ENCODE assay signal across 8 cellular contexts in genomic region chr6:15249371-15250019, GRCh38. TPM values are rescaled to one million over a fixed set of nuclear protein-coding genes. Genes with fewer than 3 reads are reported as not detected.
DNase-seq lines count a peak whose midpoint lies in the region; ATAC-seq, FAIRE-seq and TF ChIP-seq lines count a peak whose summit lies in the region.

No MANE protein-coding gene starts in this region.

- H3K36me3 ChIP-seq in HUES48 (ENCODE audit: control insufficient read depth, insufficient read depth, low read length) (peaks cover 38% of the 10 kb centered on the region), mesodermal cell (ENCODE audit: control insufficient read depth, insufficient read depth, low read length) (peaks cover 4% of the 10 kb centered on the region)

- H3K4me3 Mint-ChIP-seq in MCF 10A (ENCODE audit: unreplicated experiment), result peak overlapping the region; percentile 95

- H3K27ac ChIP-seq in A549 (peak overlapping the region; percentile 99 to 100), HUES48 (ENCODE audit: low read depth, low read length) (peak overlapping the region; percentile 90), mesodermal cell (ENCODE audit: low read depth, low read length, severe bottlenecking) (peak overlapping the region; percentile 75)

- DNase-seq in A549 (ENCODE audit: low read depth in 1 of 2, low spot score in 1 of 2) (no peak), MCF 10A (ENCODE audit: unreplicated experiment) (peak; percentile 30), GM13977 (ENCODE audit: low spot score) (no peak), HK-2 (ENCODE audit: unreplicated experiment) (no peak)

- CTCF ChIA-PET in A549 (lab: Yijun Ruan, JAX), result interaction anchor here (1.1 to 1.3 kb wide), 4 partner anchors 25 to 538 kb away, joined by 3 to 5 read pairs (median 3); no protein-coding TSS in a partner anchor
- CTCF ChIA-PET in MCF 10A (lab: Yijun Ruan, JAX), result interaction anchor here (0.9 to 1.4 kb wide), 3 partner anchors 139 to 153 kb away, joined by 3 to 7 read pairs (median 3); no protein-coding TSS in a partner anchor

- no peaks in the 10 kb centered on the region for H3K27me3 ChIP-seq in HUES48 (ENCODE audit: control insufficient read depth, insufficient read depth, low read length)

- no peak for TF ChIP-seq EP300 in A549 (IDR thresholded peaks at IDR 0.05)

- H3K36me3 Mint-ChIP-seq in MCF 10A (ENCODE audit: insufficient read depth, unreplicated experiment), result peaks cover 13% of the 10 kb centered on the region

- peak overlapping the region; percentile 74 for H3K27ac Mint-ChIP-seq in MCF 10A (ENCODE audit: low read depth, unreplicated experiment)

- WGBS in A549 (ENCODE audit: missing lambda C conversion rate), result 37% methylated on average over 9 of the region's 9 CpGs
- WGBS in mesodermal cell (ENCODE audit: insufficient coverage in 2 of 2), 2 experiments, result 26 to 39% methylated on average over 4 to 5 of the region's 9 CpGs

- intact Hi-C loops in MCF 10A (cut with micrococcal nuclease), result loop anchor here (5.0 kb wide), 5 partner anchors 143 to 582 kb away; no protein-coding TSS in a partner anchor

- no TSS peak for BruUV-seq in MCF 10A (replicated peaks; lab: Mats Ljungman, UMichigan)

- no peaks in the 10 kb centered on the region for H3K27me3 Mint-ChIP-seq in MCF 10A (ENCODE audit: insufficient read depth, unreplicated experiment)

- H3K4me3 ChIP-seq in A549 (peak overlapping the region; percentile 89), HUES48 (ENCODE audit: low read depth, low read length) (peak overlapping the region; percentile 76), mesodermal cell (ENCODE audit: extremely low read depth, insufficient read depth, low read length, poor library complexity, severe bottlenecking) (peak overlapping the region; percentile 46)

- TF ChIP-seq CTCF in A549 (IDR thresholded peaks at IDR 0.05), result no peak
- no peak for TF ChIP-seq CTCF in MCF 10A (IDR thresholded peaks at IDR 0.05; ENCODE audit: unreplicated experiment)
- TF ChIP-seq CTCF in GM13977 (IDR thresholded peaks at IDR 0.05; ENCODE audit: extremely low read depth, insufficient read depth, missing control alignments), result no peak

- H3K4me1 ChIP-seq in A549 (peaks cover 9% of the 10 kb centered on the region; the same call in 2 of the 3 replicates), HUES48 (ENCODE audit: control insufficient read depth, insufficient read depth, low read length) (peaks cover 47% of the 10 kb centered on the region), mesodermal cell (ENCODE audit: control insufficient read depth, insufficient read depth, low read length, poor library complexity, severe bottlenecking) (peaks cover 12% of the 10 kb centered on the region)

- H3K9me3 Mint-ChIP-seq in MCF 10A (ENCODE audit: unreplicated experiment), result no peaks in the 10 kb centered on the region

- TF ChIP-seq POLR2A in A549 (IDR thresholded peaks at IDR 0.05; ENCODE audit: low read length), result no peak

- peak overlapping the region; percentile 52 for H3K9ac ChIP-seq in HUES48 (ENCODE audit: low read depth, low read length)

- peaks cover 16% of the 10 kb centered on the region for H3K4me1 Mint-ChIP-seq in MCF 10A (ENCODE audit: insufficient read depth, unreplicated experiment)

- H3K9me3 ChIP-seq in A549 (no peaks in the 10 kb centered on the region), HUES48 (ENCODE audit: control insufficient read depth, insufficient read depth, low read length) (no peaks in the 10 kb centered on the region), mesodermal cell (ENCODE audit: control insufficient read depth, low read length) (no peaks in the 10 kb centered on the region)

- FAIRE-seq in A549 (lab: Jason Lieb, UNC), result no peak

- TF ChIP-seq RAD21 in A549 (conservative IDR thresholded peaks at IDR 0.05 in 1 of 2, IDR thresholded peaks at IDR 0.05 in 1 of 2), result no peak

- no peak for ATAC-seq in A549
- no peak for ATAC-seq in GM21423 (IDR thresholded peaks at IDR 0.05; ENCODE audit: unreplicated experiment)
- no peak for ATAC-seq in GM21786 (IDR thresholded peaks at IDR 0.05; ENCODE audit: unreplicated experiment)

- peak overlapping the region; percentile 76 for H3K4me2 ChIP-seq in A549

- in situ Hi-C loops in GM13977 (cut with MboI; ENCODE audit: low pct_unique_long_range_greater_than_20kb, low sequenced_read_pairs, unreplicated experiment), result loop anchor here (25.0 kb wide), 1 partner anchor 1037 kb away; no protein-coding TSS in a partner anchor

- POLR2A ChIA-PET in A549 (lab: Yijun Ruan, JAX), result interaction anchor here (0.5 kb wide), 1 partner anchor 375 kb away, joined by 4 read pairs; no protein-coding TSS in a partner anchor
- POLR2A ChIA-PET in MCF 10A (lab: Yijun Ruan, JAX), result interaction anchor here (0.6 to 2.0 kb wide), 13 partner anchors 11 to 558 kb away, joined by 3 to 11 read pairs (median 4); no protein-coding TSS in a partner anchor

TF ChIP-seq in A549, 52 proteins besides CTCF, POLR2A, EP300 and RAD21:
- TF ChIP-seq ESRRA (IDR thresholded peaks at IDR 0.05; ENCODE audit: borderline replicate concordance, low read length) (no peak), CBX8 (IDR thresholded peaks at IDR 0.05) (no peak), ZC3H11A (IDR thresholded peaks at IDR 0.05) (no peak), CBX2 (IDR thresholded peaks at IDR 0.05; ENCODE audit: borderline replicate concordance, low read depth) (no peak), CHD4 (IDR thresholded peaks at IDR 0.05; ENCODE audit: borderline replicate concordance) (no peak)

RNA-seq across cellular contexts. Expression of gene JARID2, which starts 3.6 kb away (rescaled TPM):
- 8.3 and 10.0 TPM in 2 replicates for polyA plus RNA-seq in A549 (2011; rRNA removed)
- polyA plus RNA-seq in A549 (2012; cell fraction: cytosol; rRNA removed), result 4.1 and 4.4 TPM in 2 replicates
- polyA plus RNA-seq in A549 (2012; cell fraction: nucleus; rRNA removed), result 5.8 and 6.1 TPM in 2 replicates
- 6.7 to 7.8 TPM (median 7.3 TPM) in 3 replicates for polyA plus RNA-seq in A549 (2017; fragmentation: RNase III; extraction: RNeasy Plus Mini Kit Qiagen cat#74134 plus additional on column Dnase treatment)
- 11.8 and 13.0 TPM in 2 replicates for polyA minus RNA-seq in A549 (2011; rRNA and poly(A)+ RNA removed)
- 21.0 and 27.8 TPM in 2 replicates for total RNA-seq in MCF 10A (2022)
- 32.9 TPM for polyA plus RNA-seq in mesodermal cell (2013, experiment 1 of 2)
- 28.8 TPM for polyA plus RNA-seq in mesodermal cell (2013, experiment 2 of 2)
